In the genomic region with DNA sequence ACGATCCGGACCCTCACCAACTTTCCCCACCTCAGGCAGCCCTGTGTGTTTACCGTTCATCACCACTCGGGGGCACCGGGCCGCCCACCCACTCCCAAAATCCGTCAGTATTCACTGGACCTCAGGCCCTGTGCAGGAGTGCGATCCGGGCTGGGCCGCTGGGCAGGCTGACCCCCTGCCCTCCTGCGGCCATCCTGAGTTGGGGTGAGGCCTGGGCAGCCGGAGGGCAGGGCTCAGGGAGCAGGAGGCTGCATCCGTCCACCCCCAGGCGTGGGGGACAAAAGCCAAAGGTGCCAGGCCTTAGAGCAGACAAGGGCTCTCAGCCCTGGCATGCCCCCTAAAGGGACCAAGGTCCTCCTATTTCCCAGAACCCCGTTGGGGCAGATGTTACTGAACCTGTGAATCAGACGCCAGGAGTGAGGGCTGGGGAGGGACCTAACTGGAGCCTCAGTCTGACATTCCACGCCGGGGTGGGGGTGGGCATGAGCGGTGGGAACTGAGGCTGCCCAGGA, we compare ENCODE assay signal across 1 cellular context.
TF ChIP-seq lines count a peak whose summit lies in the region.

No MANE protein-coding gene starts in this region.

TF ChIP-seq in K562, 482 proteins besides CTCF, POLR2A, EP300 and RAD21 (continued from another document):
- TF ChIP-seq, protein P1, sequence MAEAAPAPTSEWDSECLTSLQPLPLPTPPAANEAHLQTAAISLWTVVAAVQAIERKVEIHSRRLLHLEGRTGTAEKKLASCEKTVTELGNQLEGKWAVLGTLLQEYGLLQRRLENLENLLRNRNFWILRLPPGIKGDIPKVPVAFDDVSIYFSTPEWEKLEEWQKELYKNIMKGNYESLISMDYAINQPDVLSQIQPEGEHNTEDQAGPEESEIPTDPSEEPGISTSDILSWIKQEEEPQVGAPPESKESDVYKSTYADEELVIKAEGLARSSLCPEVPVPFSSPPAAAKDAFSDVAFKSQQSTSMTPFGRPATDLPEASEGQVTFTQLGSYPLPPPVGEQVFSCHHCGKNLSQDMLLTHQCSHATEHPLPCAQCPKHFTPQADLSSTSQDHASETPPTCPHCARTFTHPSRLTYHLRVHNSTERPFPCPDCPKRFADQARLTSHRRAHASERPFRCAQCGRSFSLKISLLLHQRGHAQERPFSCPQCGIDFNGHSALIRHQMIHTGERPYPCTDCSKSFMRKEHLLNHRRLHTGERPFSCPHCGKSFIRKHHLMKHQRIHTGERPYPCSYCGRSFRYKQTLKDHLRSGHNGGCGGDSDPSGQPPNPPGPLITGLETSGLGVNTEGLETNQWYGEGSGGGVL (CRISPR knock-in tag; IDR thresholded peaks at IDR 0.05), result no peak
- TF ChIP-seq SIRT6 (IDR thresholded peaks at IDR 0.05; ENCODE audit: low read depth, low read length) (peak; percentile 27), POLR2AphosphoS2 (IDR thresholded peaks at IDR 0.05; ENCODE audit: low read length) (0 out of 2 replicates have a peak, but pooled peaks have one; percentile 41), HMGN3 (IDR thresholded peaks at IDR 0.05; ENCODE audit: borderline replicate concordance, extremely low read depth, insufficient read length, low read depth, low read length) (peak; percentile 52), OTX1 (CRISPR knock-in tag; IDR thresholded peaks at IDR 0.05) (0 out of 2 replicates have a peak, but pooled peaks have one; percentile 17), CREM (IDR thresholded peaks at IDR 0.05; ENCODE audit: low read depth) (0 out of 2 replicates have a peak, but pooled peaks have one; percentile 13), HNRNPH1 (optimal IDR thresholded peaks at IDR 0.05; ENCODE audit: low read depth, low read length) (no peak), FIP1L1 (IDR thresholded peaks at IDR 0.05; ENCODE audit: low read depth, low read length, poor library complexity, severe bottlenecking) (peak; percentile 63)
- TF ChIP-seq, protein P2, sequence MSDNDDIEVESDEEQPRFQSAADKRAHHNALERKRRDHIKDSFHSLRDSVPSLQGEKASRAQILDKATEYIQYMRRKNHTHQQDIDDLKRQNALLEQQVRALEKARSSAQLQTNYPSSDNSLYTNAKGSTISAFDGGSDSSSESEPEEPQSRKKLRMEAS (CRISPR knock-in tag; IDR thresholded peaks at IDR 0.05), result peak; percentile 53; the same call in 1 of the 2 replicates
